8 cellular contexts compared by ENCODE assay signal in the genomic region with DNA sequence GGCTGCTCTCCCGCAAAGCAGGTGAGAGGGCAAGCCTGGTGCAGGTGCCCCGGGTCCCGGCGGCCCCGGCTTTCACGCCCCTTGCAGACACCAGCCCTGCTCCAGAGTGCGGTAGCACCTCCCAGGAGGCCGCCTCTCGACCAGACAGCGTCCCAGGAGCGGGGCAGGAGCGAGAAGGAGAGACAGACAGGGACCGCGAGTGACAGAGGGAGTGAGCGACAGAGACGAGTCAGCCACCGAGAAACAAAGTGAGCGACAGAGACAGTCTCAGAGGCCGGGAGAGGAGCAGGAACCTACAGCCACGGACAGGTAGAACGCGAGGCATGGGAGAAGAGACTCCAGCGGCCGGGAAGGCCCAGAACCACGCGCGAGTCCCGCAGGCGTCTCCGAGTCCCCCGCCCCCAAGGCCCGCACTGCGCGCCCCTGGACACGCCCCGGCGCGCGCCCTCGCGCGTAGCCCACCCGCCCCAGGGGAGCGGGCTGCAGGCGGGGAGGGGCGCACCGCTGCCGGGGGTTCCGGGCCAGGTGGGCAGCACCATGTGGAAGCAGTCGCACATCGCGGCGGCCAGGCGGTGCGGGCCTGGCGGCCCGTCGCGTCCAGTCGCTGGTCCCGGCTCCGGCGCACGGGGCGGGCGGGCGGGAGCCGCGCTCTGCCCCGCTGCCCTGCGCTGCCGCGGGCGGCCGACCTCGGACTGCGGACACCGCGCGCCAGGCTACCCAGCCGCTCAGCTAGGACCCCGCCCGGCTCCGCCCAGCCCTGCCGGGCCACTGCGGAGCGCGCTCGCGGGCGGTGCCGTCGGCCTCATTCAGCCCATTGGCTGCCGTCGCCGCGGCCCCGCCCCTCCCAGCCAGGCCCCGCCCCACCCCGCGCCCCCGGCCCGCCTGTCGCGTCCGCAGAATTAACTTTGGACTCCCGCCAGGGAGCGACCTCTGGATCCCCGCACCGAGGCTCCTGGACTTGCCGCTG. TPM values are rescaled to one million over a fixed set of nuclear protein-coding genes. Genes with fewer than 3 reads are reported as not detected.
A peak's percentile ranks its signal among the peaks of the same experiment; 100 is the strongest.
DNase-seq lines count a peak whose midpoint lies in the region; ATAC-seq lines count a peak whose summit lies in the region.

A gene (minus strand): TSS at position 694 of the 967 bp plus-strand sequence. CDS start 137 bp downstream, at position 557.

- no peaks in the 10 kb centered on the region for H3K9me3 Mint-ChIP-seq in central memory CD8-positive, alpha-beta T cell

- peaks cover 3% of the 10 kb centered on the region for H3K36me3 Mint-ChIP-seq in central memory CD8-positive, alpha-beta T cell (ENCODE audit: insufficient read depth)

- H3K27ac Mint-ChIP-seq in central memory CD8-positive, alpha-beta T cell (ENCODE audit: low read depth), result no peak within 1 kb of the TSS

- DNase-seq in DMS53 treated with DMSO at 0.1 percent for 48 hours (lab: John Stamatoyannopoulos, UW; ENCODE audit: unreplicated experiment) (peak; percentile 51), NCI-H1048 (lab: John Stamatoyannopoulos, UW) (peak; percentile 49), T-helper 9 cell (peak; percentile 41), iPS-NIHi7 (ENCODE audit: extremely low spot score) (peak; percentile 94)
- no peak for DNase-seq in central memory CD8-positive, alpha-beta T cell (ENCODE audit: low spot score in 2 of 2)

- H3K27me3 Mint-ChIP-seq in central memory CD8-positive, alpha-beta T cell, result peaks cover 18% of the 10 kb centered on the region

- ATAC-seq in central memory CD8-positive, alpha-beta T cell (replicated peaks; ENCODE audit: extremely low read depth, poor library complexity, severe bottlenecking), result no peak
- ATAC-seq in GM19467 (IDR thresholded peaks at IDR 0.05; ENCODE audit: unreplicated experiment), result no peak
- ATAC-seq in GM21529 (IDR thresholded peaks at IDR 0.05; ENCODE audit: unreplicated experiment), result no peak

- peak within 1 kb of the TSS; percentile 61 for H3K4me3 Mint-ChIP-seq in central memory CD8-positive, alpha-beta T cell

- H3K27me3 ChIP-seq in skeletal muscle tissue (ENCODE audit: control insufficient read depth in 3 of 3, insufficient read depth in 3 of 3, low read length in 3 of 3), result peaks cover 0 to 23% (median 5%) of the 10 kb centered on the region in 3 donors

- H3K9me3 ChIP-seq in skeletal muscle tissue (ENCODE audit: control insufficient read depth in 3 of 3, low read length in 3 of 3), result no peaks in the 10 kb centered on the region

- peak within 1 kb of the TSS; percentile 54 for H3K27ac ChIP-seq in skeletal muscle tissue (ENCODE audit: low read depth, low read length)

- peak within 1 kb of the TSS; percentile 43 to 74 (median 53) for H3K9ac ChIP-seq in skeletal muscle tissue (ENCODE audit: low read depth in 1 of 3, low read length in 3 of 3)

- H3K4me3 ChIP-seq in skeletal muscle tissue (ENCODE audit: low read length in 3 of 3), result peak within 1 kb of the TSS; percentile 54 to 65 (median 62)

- H3K36me3 ChIP-seq in skeletal muscle tissue (ENCODE audit: control insufficient read depth in 3 of 3, insufficient read depth in 3 of 3, low read length in 3 of 3), result no peaks in the 10 kb centered on the region

- peaks cover 9% of the 10 kb centered on the region for H3K4me1 Mint-ChIP-seq in central memory CD8-positive, alpha-beta T cell

- peaks cover 44 to 73% (median 57%) of the 10 kb centered on the region in 3 donors for H3K4me1 ChIP-seq in skeletal muscle tissue (ENCODE audit: control insufficient read depth in 3 of 3, insufficient read depth in 3 of 3, low read length in 3 of 3)

RNA-seq across cellular contexts. Expression of the gene that starts here (rescaled TPM):
- 11.5 TPM for total RNA-seq in skeletal muscle tissue

Comparison
In these comparisons a context has a peak if more than half of its experiments do, and no peak if none do; other contexts are left out.
1. DNase-seq: peak in DMS53 treated with DMSO at 0.1 percent for 48 hours (single experiment), NCI-H1048 (single experiment), T-helper 9 cell (single experiment) and iPS-NIHi7 (single experiment); none in central memory CD8-positive, alpha-beta T cell (0 of 2).